31 cellular contexts compared by ENCODE assay signal in the genomic region with DNA sequence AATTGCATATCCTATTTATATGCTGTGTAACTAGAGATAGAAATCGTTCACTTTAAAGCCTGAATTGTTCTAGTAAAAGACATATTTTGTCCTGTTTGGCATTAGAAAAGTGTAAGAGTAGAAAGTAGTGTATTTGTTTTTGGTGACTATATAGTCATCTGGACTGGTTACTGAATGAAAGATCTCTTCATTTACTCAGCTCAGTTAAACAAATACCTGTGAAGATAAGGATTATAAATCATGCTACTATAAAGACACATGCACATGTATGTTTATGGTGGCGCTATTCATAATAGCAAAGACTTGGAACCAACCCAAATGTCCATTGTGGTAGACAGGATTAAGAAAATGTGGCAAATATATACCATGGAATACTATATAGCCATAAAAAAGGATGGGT.
"Had no signal": no experiment of that assay in that cellular context is flagged by ENCODE, and none has a peak within 500 bp of the region (broad histone marks: within the 10 kb centered on the region; RNA-seq: fewer than 3 reads in every experiment).

No MANE protein-coding gene starts in this region.

- H3K4me3 ChIP-seq: neural progenitor cell, ovary, psoas muscle, right lobe of liver, sigmoid colon, smooth muscle cell, spleen, suprapubic skin, testis, tibial artery, transverse colon, upper lobe of right lung, uterus had no signal

- H3K27me3 ChIP-seq: neural progenitor cell, ovary, right lobe of liver, sigmoid colon, spleen, suprapubic skin, testis, tibial artery, transverse colon, upper lobe of right lung, uterus had no signal

- H3K36me3 ChIP-seq: neural progenitor cell, ovary, right lobe of liver, uterus had no signal

- H3K4me1 Mint-ChIP-seq: natural killer cell; nephron; neural progenitor cell; stimulated activated naive CD8-positive, alpha-beta T cell treated with anti-CD3 and anti-CD28 coated beads, Interleukin-15, amount 100 ng/mL, for 72 hours had no signal

- H3K9me3 Mint-ChIP-seq: nephron; neural progenitor cell; stimulated activated memory B cell treated with anti-CD40 and anti-IgM and Interleukin-4, amounts not matched to agents 10 μg/mL and 1 μg/mL and 100 μg/mL, for 72 hours; stimulated activated naive CD8-positive, alpha-beta T cell treated with anti-CD3 and anti-CD28 coated beads, Interleukin-15, amount 100 ng/mL, for 72 hours; type B pancreatic cell had no signal

- ATAC-seq: natural killer cell; psoas muscle; right cardiac atrium; right lobe of liver; stimulated activated memory B cell treated with anti-CD40 and anti-IgM and Interleukin-4, amounts not matched to agents 10 μg/mL and 1 μg/mL and 100 μg/mL, for 72 hours; stimulated activated naive CD8-positive, alpha-beta T cell treated with anti-CD3 and anti-CD28 coated beads, Interleukin-15, amount 100 ng/mL, for 72 hours; stimulated activated naive CD8-positive, alpha-beta T cell treated with anti-CD3 and anti-CD28 coated beads, Interleukin-15, Interleukin-2, amounts not matched to agents 100 U/mL and 50 U/mL, for 24 hours; upper lobe of right lung had no signal

- H3K4me3 Mint-ChIP-seq: natural killer cell; nephron; neural progenitor cell; stimulated activated memory B cell treated with anti-CD40 and anti-IgM and Interleukin-4, amounts not matched to agents 10 μg/mL and 1 μg/mL and 100 μg/mL, for 72 hours; stimulated activated naive CD8-positive, alpha-beta T cell treated with anti-CD3 and anti-CD28 coated beads, Interleukin-15, amount 100 ng/mL, for 72 hours; type B pancreatic cell had no signal

- H3K36me3 Mint-ChIP-seq: natural killer cell; neural progenitor cell; stimulated activated memory B cell treated with anti-CD40 and anti-IgM and Interleukin-4, amounts not matched to agents 10 μg/mL and 1 μg/mL and 100 μg/mL, for 72 hours; type B pancreatic cell had no signal

- H3K9me3 ChIP-seq: ovary, psoas muscle, right lobe of liver, sigmoid colon, spleen, suprapubic skin, testis, tibial artery, transverse colon, upper lobe of right lung, uterus had no signal

- H3K27ac Mint-ChIP-seq: natural killer cell; nephron; neural progenitor cell; progenitor cell of endocrine pancreas; stimulated activated memory B cell treated with anti-CD40 and anti-IgM and Interleukin-4, amounts not matched to agents 10 μg/mL and 1 μg/mL and 100 μg/mL, for 72 hours; stimulated activated naive CD8-positive, alpha-beta T cell treated with anti-CD3 and anti-CD28 coated beads, Interleukin-15, amount 100 ng/mL, for 72 hours; type B pancreatic cell had no signal

- H3K27me3 Mint-ChIP-seq: progenitor cell of endocrine pancreas, type B pancreatic cell had no signal

- H3K4me1 ChIP-seq: neural progenitor cell, parathyroid adenoma, psoas muscle, right lobe of liver, sigmoid colon, spleen, suprapubic skin, testis, tibial artery, transverse colon, upper lobe of right lung, uterus had no signal

- H3K27ac ChIP-seq: neural progenitor cell, ovary, parathyroid adenoma, psoas muscle, right lobe of liver, sigmoid colon, spleen, suprapubic skin, testis, tibial artery, transverse colon, upper lobe of right lung, uterus had no signal

- DNase-seq: natural killer cell; occipital lobe; ovary; posterior cingulate gyrus; psoas muscle; right cardiac atrium; right lobe of liver; sigmoid colon; spleen; stimulated activated CD4-positive, alpha-beta T cell treated with anti-CD3 and anti-CD28 coated beads, Interleukin-12 subunit alpha, Interleukin-12 subunit beta, amount 100 ng/mL, for 4 hours; stimulated activated CD4-positive, alpha-beta T cell treated with anti-CD3 and anti-CD28 coated beads, Interleukin-1b, Interleukin-23, amount 100 ng/mL, for 48 hours; stimulated activated CD4-positive, alpha-beta T cell treated with anti-CD3 and anti-CD28 coated beads, Interleukin-4, amount 100 ng/mL, for 1 hour; stimulated activated CD4-positive, alpha-beta T cell treated with anti-CD3 and anti-CD28 coated beads, Interleukin-4, amount 100 ng/mL, for 4 hours; stimulated activated CD8-positive, alpha-beta memory T cell treated with anti-CD3 and anti-CD28 coated beads, Interleukin-4, amount 100 ng/mL, for 48 hours; stimulated activated naive CD4-positive, alpha-beta T cell; stimulated activated naive CD8-positive, alpha-beta T cell treated with anti-CD3 and anti-CD28 coated beads, Interleukin-15, amount 100 ng/mL, for 72 hours; stimulated activated naive CD8-positive, alpha-beta T cell treated with anti-CD3 and anti-CD28 coated beads, Interleukin-15, Interleukin-2, amounts not matched to agents 100 U/mL and 50 U/mL, for 24 hours; substantia nigra; testis; tibial artery; transverse colon; upper lobe of right lung; uterus had no signal
